In genomic region chr11:64923944-64924909, GRCh38 we compare ENCODE assay signal across 8 cellular contexts. TPM values are rescaled to one million over a fixed set of nuclear protein-coding genes. Genes with fewer than 3 reads are reported as not detected.
DNase-seq lines count a peak whose midpoint lies in the region; ATAC-seq and TF ChIP-seq lines count a peak whose summit lies in the region.

Gene PPP2R5B (plus strand): TSS chr11:64924689. CDS start chr11:64925735, 1,046 bp downstream.

- peak; percentile 65 for TF ChIP-seq POLR2A in erythroblast (IDR thresholded peaks at IDR 0.05; ENCODE audit: low read length)

- H3K36me3 Mint-ChIP-seq in activated T-cell treated with anti-CD3 and anti-CD28 coated beads, Interleukin-2, amount 50 U/mL, for 24 hours (ENCODE audit: low read depth) = peaks cover 2% of the 10 kb centered on the region

- H3K27me3 Mint-ChIP-seq in activated T-cell treated with anti-CD3 and anti-CD28 coated beads, Interleukin-2, amount 50 U/mL, for 24 hours = no peaks in the 10 kb centered on the region

- no peaks in the 10 kb centered on the region for H3K9me3 Mint-ChIP-seq in activated T-cell treated with anti-CD3 and anti-CD28 coated beads, Interleukin-2, amount 50 U/mL, for 24 hours

- ATAC-seq in GM21723 (IDR thresholded peaks at IDR 0.05; ENCODE audit: unreplicated experiment) = peak; percentile 81

- DNase-seq in DMS114 treated with DMSO at 0.1 percent for 48 hours (lab: John Stamatoyannopoulos, UW; ENCODE audit: unreplicated experiment) (peak; percentile 89), KG1 (lab: John Stamatoyannopoulos, UW) (peak; percentile 81), erythroblast (lab: John Stamatoyannopoulos, UW) (peak; percentile 93 to 95), mucosa of gallbladder (ENCODE audit: low spot score) (peak; percentile 94)
- peak; percentile 92 for DNase-seq in activated T-cell treated with anti-CD3 and anti-CD28 coated beads, Interleukin-2, amount 50 U/mL, for 24 hours
- DNase-seq in stimulated activated CD8-positive, alpha-beta memory T cell treated with anti-CD3 and anti-CD28 coated beads, Interleukin-4, amount 100 ng/mL, for 24 hours (ENCODE audit: low read depth) = peak; percentile 86

- H3K27ac Mint-ChIP-seq in activated T-cell treated with anti-CD3 and anti-CD28 coated beads, Interleukin-2, amount 50 U/mL, for 24 hours = peak within 1 kb of the TSS; percentile 99

- peaks cover 17% of the 10 kb centered on the region for H3K4me1 Mint-ChIP-seq in activated T-cell treated with anti-CD3 and anti-CD28 coated beads, Interleukin-2, amount 50 U/mL, for 24 hours (ENCODE audit: low read depth)

- peak within 1 kb of the TSS; percentile 87 for H3K4me3 Mint-ChIP-seq in activated T-cell treated with anti-CD3 and anti-CD28 coated beads, Interleukin-2, amount 50 U/mL, for 24 hours

TF ChIP-seq in PFSK-1, 5 proteins besides CTCF, POLR2A, EP300 and RAD21:
- TF ChIP-seq REST (IDR thresholded peaks at IDR 0.05; ENCODE audit: insufficient read depth in 1 of 2, low read depth in 2 of 2, low read length in 2 of 2) (no peak), FOXP2 (optimal IDR thresholded peaks at IDR 0.05; ENCODE audit: borderline replicate concordance, extremely low read depth, extremely low read length, insufficient read depth) (peak; percentile 87), POLR2AphosphoS5 (IDR thresholded peaks at IDR 0.05; ENCODE audit: low read depth, low read length) (no peak), TAF1 (IDR thresholded peaks at IDR 0.05; ENCODE audit: borderline replicate concordance, insufficient read depth, low read length) (no peak), SIN3A (IDR thresholded peaks at IDR 0.05; ENCODE audit: borderline replicate concordance, insufficient read depth, low read length) (peak; percentile 31; the same call in 1 of the 2 replicates)

RNA-seq across cellular contexts. Expression of gene PPP2R5B, which starts in this region (rescaled TPM):
- 12.2 TPM for polyA plus RNA-seq in PFSK-1 (2012; ENCODE audit: insufficient read length, low read depth)
- total RNA-seq in mucosa of gallbladder = 44.1 TPM

Comparison
In these comparisons a context has a peak if more than half of its experiments do, and no peak if none do; other contexts are left out.
1. Peak in every context shown above with its lines: DNase-seq and ATAC-seq.